8 cellular contexts compared by ENCODE assay signal in the genomic region with DNA sequence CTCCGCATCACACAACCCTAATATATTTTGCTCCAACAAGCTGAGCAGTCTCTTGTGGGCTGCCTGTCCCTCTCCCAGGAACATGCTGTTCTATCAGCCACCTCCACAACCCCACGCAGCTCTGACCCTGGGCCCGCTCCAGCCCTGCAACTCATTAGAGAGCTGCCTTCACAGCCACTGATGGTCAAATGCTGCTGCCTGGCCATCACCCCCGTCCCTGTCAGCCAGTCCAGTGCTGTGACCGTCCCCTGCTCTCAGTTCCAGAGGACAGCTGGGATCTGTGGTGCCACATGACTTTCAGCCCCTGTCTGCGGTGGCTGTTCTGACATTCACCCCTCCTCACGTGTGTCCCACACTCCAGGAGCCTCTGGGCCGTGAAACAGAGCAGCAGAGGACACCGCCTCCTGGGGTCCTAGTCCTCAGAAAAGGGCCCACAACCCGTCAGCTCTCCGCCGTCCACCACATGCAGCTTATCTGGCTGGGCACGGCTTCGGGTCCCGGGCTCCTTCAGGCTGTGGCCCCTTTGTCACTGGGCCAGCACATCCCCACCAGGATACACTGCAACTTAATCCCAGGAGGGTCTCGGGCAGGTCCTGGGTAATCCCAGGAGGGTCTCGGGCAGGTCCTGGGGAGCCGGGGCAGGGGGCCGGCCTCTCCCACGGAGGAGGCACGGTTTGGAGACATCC. TPM values are rescaled to one million over a fixed set of nuclear protein-coding genes. Genes with fewer than 3 reads are reported as not detected.
DNase-seq lines count a peak whose midpoint lies in the region; ATAC-seq, FAIRE-seq and TF ChIP-seq lines count a peak whose summit lies in the region.

No MANE protein-coding gene starts in this region.

- 83% methylated on average over 13 of the region's 21 CpGs for WGBS in mammary epithelial cell (ENCODE audit: low coverage, missing lambda C conversion rate)

- intact Hi-C loops in MCF 10A (cut with micrococcal nuclease) (no loop called here), mammary epithelial cell (cut with micrococcal nuclease) (loop anchor here (5.0 kb wide), 1 partner anchor 689 kb away; no protein-coding TSS in a partner anchor), endothelial cell of umbilical vein (cut with micrococcal nuclease) (no loop called here)
- intact Hi-C loops in naive thymus-derived CD4-positive, alpha-beta T cell (cut with micrococcal nuclease) = loop anchor here in 1 of 2 donors (5.0 kb wide), 1 partner anchor 259 kb away; no protein-coding TSS in a partner anchor

- H3K79me2 ChIP-seq in mammary epithelial cell (ENCODE audit: insufficient read depth, low read length) = no peaks in the 10 kb centered on the region
- H3K79me2 ChIP-seq in endothelial cell of umbilical vein (ENCODE audit: control insufficient read depth, insufficient read depth, low read length) = no peaks in the 10 kb centered on the region

- FAIRE-seq in endothelial cell of umbilical vein (lab: Jason Lieb, UNC) (no peak), urothelium cell line (lab: Jason Lieb, UNC) (peak; percentile 30)

- H3K9ac ChIP-seq in mammary epithelial cell (ENCODE audit: insufficient read depth, low read length) = no peak overlapping the region
- no peak overlapping the region for H3K9ac ChIP-seq in endothelial cell of umbilical vein (replicated peaks; ENCODE audit: extremely low read depth, insufficient read depth, low read length)

- no peak for TF ChIP-seq POLR2A in endothelial cell of umbilical vein (IDR thresholded peaks at IDR 0.05; ENCODE audit: low read depth, low read length)

- H3K4me2 ChIP-seq in mammary epithelial cell (ENCODE audit: insufficient read depth, low read depth, low read length) (no peak overlapping the region), endothelial cell of umbilical vein (ENCODE audit: insufficient read depth, low read length) (no peak overlapping the region)

- TF ChIP-seq CTCF in MCF 10A (IDR thresholded peaks at IDR 0.05; ENCODE audit: unreplicated experiment) (no peak), mammary epithelial cell (conservative IDR thresholded peaks at IDR 0.05 in 1 of 2, IDR thresholded peaks at IDR 0.05 in 1 of 2; ENCODE audit: extremely low read depth in 1 of 2, insufficient read depth in 1 of 2, low read depth in 1 of 2, low read length in 2 of 2) (no peak), endothelial cell of umbilical vein (IDR thresholded peaks at IDR 0.05; ENCODE audit: extremely low read depth in 1 of 2, insufficient read depth in 1 of 2, low read depth in 1 of 2, low read length in 2 of 2) (no peak)

- no peak overlapping the region for H3K27ac ChIP-seq in mammary epithelial cell (ENCODE audit: insufficient read depth, low read depth, low read length)
- peak overlapping the region; percentile 78 for H3K27ac ChIP-seq in endothelial cell of umbilical vein (ENCODE audit: insufficient read depth, low read depth, low read length)
- H3K27ac ChIP-seq in naive thymus-derived CD4-positive, alpha-beta T cell (ENCODE audit: low read depth, low read length) = peak overlapping the region; percentile 99

- no peak for ATAC-seq in naive thymus-derived CD4-positive, alpha-beta T cell
- ATAC-seq in HG02678 (IDR thresholded peaks at IDR 0.05; ENCODE audit: unreplicated experiment) = no peak

- CTCF ChIA-PET in MCF 10A (lab: Yijun Ruan, JAX) = interaction anchor here (0.5 to 1.6 kb wide), 5 partner anchors 15 to 97 kb away, joined by 3 to 4 read pairs (median 3); no protein-coding TSS in a partner anchor
- CTCF ChIA-PET in mammary epithelial cell (lab: Charles Lee; ENCODE audit: low non-redundant PET) = interaction anchor here (1.5 kb wide), 1 partner anchor 97 kb away, joined by 9 read pairs; no protein-coding TSS in a partner anchor
- CTCF ChIA-PET in endothelial cell of umbilical vein (lab: Charles Lee) = interaction anchor here (1.1 to 2.5 kb wide), 3 partner anchors 29 to 97 kb away, joined by 4 to 26 read pairs (median 4); no protein-coding TSS in a partner anchor
- CTCF ChIA-PET in naive thymus-derived CD4-positive, alpha-beta T cell (lab: Charles Lee) = interaction anchor here (0.7 to 1.4 kb wide), 5 partner anchors 28 to 97 kb away, joined by 3 to 6 read pairs (median 3); no protein-coding TSS in a partner anchor

- H2AFZ ChIP-seq in mammary epithelial cell (ENCODE audit: low read depth, low read length) (no peak overlapping the region), endothelial cell of umbilical vein (ENCODE audit: low read depth, low read length) (no peak overlapping the region)

- H4K20me1 ChIP-seq in mammary epithelial cell (ENCODE audit: insufficient read depth, low read length) (no peaks in the 10 kb centered on the region), endothelial cell of umbilical vein (replicated peaks; ENCODE audit: control insufficient read depth, extremely low read depth, insufficient read depth, low read length) (no peaks in the 10 kb centered on the region)

- no peak overlapping the region for H3K4me3 ChIP-seq in mammary epithelial cell (replicated peaks in 1 of 3; ENCODE audit: insufficient read depth in 1 of 3, low read depth in 2 of 3, low read length in 3 of 3)
- H3K4me3 ChIP-seq in endothelial cell of umbilical vein (replicated peaks in 1 of 3; ENCODE audit: insufficient read depth in 1 of 3, low read depth in 1 of 3, low read length in 3 of 3) = no peak overlapping the region
- no peak overlapping the region for H3K4me3 ChIP-seq in naive thymus-derived CD4-positive, alpha-beta T cell (ENCODE audit: low read length)

- H3K36me3 Mint-ChIP-seq in MCF 10A (ENCODE audit: insufficient read depth, unreplicated experiment) = peaks cover 9% of the 10 kb centered on the region
- H3K36me3 Mint-ChIP-seq in naive thymus-derived CD4-positive, alpha-beta T cell = peaks cover 0 to 2% (median 0%) of the 10 kb centered on the region in 5 donors

- DNase-seq in MCF 10A (ENCODE audit: unreplicated experiment) (no peak), mammary epithelial cell (no peak), endothelial cell of umbilical vein (ENCODE audit: low read depth, low spot score) (no peak), urothelium cell line (ENCODE audit: low spot score) (no peak), HuH-7.5 (ENCODE audit: low spot score) (no peak), NCI-H345 (lab: John Stamatoyannopoulos, UW) (no peak)
- DNase-seq in naive thymus-derived CD4-positive, alpha-beta T cell = no peak

- BruUV-seq in MCF 10A (replicated peaks; lab: Mats Ljungman, UMichigan) (no TSS peak), mammary epithelial cell (replicated peaks; lab: Mats Ljungman, UMichigan) (no TSS peak), endothelial cell of umbilical vein (replicated peaks; lab: Mats Ljungman, UMichigan) (no TSS peak)

- no peaks in the 10 kb centered on the region for H3K9me1 ChIP-seq in endothelial cell of umbilical vein (replicated peaks; ENCODE audit: control insufficient read depth, extremely low read depth, insufficient read depth, low read length)

- dilution Hi-C loops in mammary epithelial cell (cut with HindIII; ENCODE audit: low sequenced_read_pairs) = no loop called here
- dilution Hi-C loops in endothelial cell of umbilical vein (cut with MboI; ENCODE audit: extremely low pct_ligation_motif_present, low sequenced_read_pairs) = no loop called here

- H3K9me3 Mint-ChIP-seq in MCF 10A (ENCODE audit: unreplicated experiment) = no peaks in the 10 kb centered on the region
- no peaks in the 10 kb centered on the region for H3K9me3 Mint-ChIP-seq in naive thymus-derived CD4-positive, alpha-beta T cell

- POLR2A ChIA-PET in MCF 10A (lab: Yijun Ruan, JAX) = interaction anchor here (0.6 to 5.0 kb wide), 5 partner anchors 17 to 94 kb away, joined by 3 to 65 read pairs (median 4); partner anchors contain the start of gene PIM3
- POLR2A ChIA-PET in endothelial cell of umbilical vein (lab: Charles Lee) = interaction anchor here (1.4 kb wide), 1 partner anchor 29 kb away, joined by 3 read pairs; no protein-coding TSS in a partner anchor
- POLR2A ChIA-PET in naive thymus-derived CD4-positive, alpha-beta T cell (lab: Charles Lee) = interaction anchor here (0.6 to 4.7 kb wide), 5 partner anchors 28 to 214 kb away, joined by 3 to 27 read pairs (median 3); partner anchors contain the start of gene PIM3

- H3K27ac Mint-ChIP-seq in MCF 10A (ENCODE audit: low read depth, unreplicated experiment) = peak overlapping the region; percentile 46
- H3K27ac Mint-ChIP-seq in naive thymus-derived CD4-positive, alpha-beta T cell = peak overlapping the region; percentile 76 to 93 (median 90)

- in situ Hi-C loops in mammary epithelial cell (cut with MboI; ENCODE audit: low sequenced_read_pairs in 2 of 2) = loop anchor here (5.0 to 25.0 kb wide), 2 partner anchors 99 to 279 kb away; partner anchors contain the start of gene SELENOO (in 1 of the 2)

- H3K4me3 Mint-ChIP-seq in MCF 10A (ENCODE audit: unreplicated experiment) = no peak overlapping the region
- H3K4me3 Mint-ChIP-seq in naive thymus-derived CD4-positive, alpha-beta T cell = peak overlapping the region in 9 of 10 donors; percentile 7 to 79 (median 61)

- H3K27me3 ChIP-seq in mammary epithelial cell (ENCODE audit: insufficient read depth, low read length) (no peaks in the 10 kb centered on the region), endothelial cell of umbilical vein (ENCODE audit: control insufficient read depth in 2 of 2, insufficient read depth in 2 of 2, low read length in 2 of 2) (no peaks in the 10 kb centered on the region)
- H3K27me3 ChIP-seq in naive thymus-derived CD4-positive, alpha-beta T cell (ENCODE audit: control insufficient read depth in 2 of 2, insufficient read depth in 2 of 2, low read length in 2 of 2) = no peaks in the 10 kb centered on the region

- H3K36me3 ChIP-seq in mammary epithelial cell (ENCODE audit: insufficient read depth, low read length) (no peaks in the 10 kb centered on the region), endothelial cell of umbilical vein (ENCODE audit: control insufficient read depth in 2 of 2, extremely low read depth in 1 of 2, insufficient read depth in 2 of 2, low read length in 2 of 2) (no peaks in the 10 kb centered on the region)
- H3K36me3 ChIP-seq in naive thymus-derived CD4-positive, alpha-beta T cell (ENCODE audit: control insufficient read depth in 2 of 3, insufficient read depth in 3 of 3, low read length in 3 of 3) = no peaks in the 10 kb centered on the region

- H3K27me3 Mint-ChIP-seq in MCF 10A (ENCODE audit: insufficient read depth, unreplicated experiment) = no peaks in the 10 kb centered on the region
- H3K27me3 Mint-ChIP-seq in naive thymus-derived CD4-positive, alpha-beta T cell = no peaks in the 10 kb centered on the region

- no peaks in the 10 kb centered on the region for H3K9me3 ChIP-seq in mammary epithelial cell (replicated peaks; ENCODE audit: insufficient read depth, low read length)
- no peaks in the 10 kb centered on the region for H3K9me3 ChIP-seq in endothelial cell of umbilical vein (replicated peaks; ENCODE audit: control insufficient read depth, insufficient read depth, low read length)
- no peaks in the 10 kb centered on the region for H3K9me3 ChIP-seq in naive thymus-derived CD4-positive, alpha-beta T cell (ENCODE audit: control insufficient read depth in 2 of 3, low read length in 3 of 3)

- H3K4me1 Mint-ChIP-seq in MCF 10A (ENCODE audit: insufficient read depth, unreplicated experiment) = peaks cover 16% of the 10 kb centered on the region
- peaks cover 8 to 43% (median 30%) of the 10 kb centered on the region in 7 donors for H3K4me1 Mint-ChIP-seq in naive thymus-derived CD4-positive, alpha-beta T cell

- H3K4me1 ChIP-seq in mammary epithelial cell (ENCODE audit: insufficient read depth, low read length) (peaks cover 18% of the 10 kb centered on the region), endothelial cell of umbilical vein (ENCODE audit: control insufficient read depth, extremely low read depth, insufficient read depth, low read length) (peaks cover 61% of the 10 kb centered on the region)
- peaks cover 12 to 35% of the 10 kb centered on the region in 2 donors for H3K4me1 ChIP-seq in naive thymus-derived CD4-positive, alpha-beta T cell (ENCODE audit: control insufficient read depth in 2 of 2, insufficient read depth in 2 of 2, low read length in 2 of 2)

RNA-seq across cellular contexts. Expression of gene CRELD2, which starts 14.9 kb away (rescaled TPM):
- total RNA-seq in MCF 10A (2022) (70.7 and 107 TPM in 2 replicates), mammary epithelial cell (10 to 100 TPM; 26.5 to 51.5 TPM), endothelial cell of umbilical vein (69.5 and 71.0 TPM in 2 replicates)
- polyA plus RNA-seq in mammary epithelial cell (63.8 TPM), endothelial cell of umbilical vein (75.7 and 86.3 TPM in 2 replicates)
- polyA minus RNA-seq in mammary epithelial cell (22.6 TPM), endothelial cell of umbilical vein (19.8 and 23.7 TPM in 2 replicates)
- 77.1 and 90.2 TPM in 2 replicates for polyA plus RNA-seq in endothelial cell of umbilical vein (2011; cell fraction: cytosol; rRNA removed)
- 87.3 and 95.6 TPM in 2 replicates for polyA plus RNA-seq in endothelial cell of umbilical vein (2011; cell fraction: nucleus; rRNA removed)
- 38.5 and 50.8 TPM in 2 replicates for polyA plus RNA-seq in endothelial cell of umbilical vein (2012)
- 11.5 TPM for polyA minus RNA-seq in endothelial cell of umbilical vein (2011; cell fraction: cytosol; rRNA and poly(A)+ RNA removed)
- 8.4 and 13.7 TPM in 2 replicates for polyA minus RNA-seq in endothelial cell of umbilical vein (2011; cell fraction: nucleus; rRNA and poly(A)+ RNA removed)
- 10 to 100 TPM; 19.7 to 80.9 (median 28.5) TPM for total RNA-seq in naive thymus-derived CD4-positive, alpha-beta T cell
- polyA plus RNA-seq in naive thymus-derived CD4-positive, alpha-beta T cell = 10 to 100 TPM; 37.3 to 39.1 TPM

RNA-seq across cellular contexts. Expression of gene ALG12, which starts 15.1 kb away (rescaled TPM):
- 16.6 and 18.2 TPM in 2 replicates for total RNA-seq in MCF 10A (2022)
- total RNA-seq in mammary epithelial cell = 10 to 100 TPM; 19.0 to 19.9 TPM
- 12.6 TPM for polyA plus RNA-seq in mammary epithelial cell
- polyA minus RNA-seq in mammary epithelial cell = 3.8 TPM
- 14.6 and 20.9 TPM in 2 replicates for total RNA-seq in endothelial cell of umbilical vein
- polyA plus RNA-seq in endothelial cell of umbilical vein = 16.7 and 18.0 TPM in 2 replicates
- polyA plus RNA-seq in endothelial cell of umbilical vein (2011; cell fraction: cytosol; rRNA removed) = 10.5 and 14.0 TPM in 2 replicates
- polyA plus RNA-seq in endothelial cell of umbilical vein (2011; cell fraction: nucleus; rRNA removed) = 13.3 and 16.6 TPM in 2 replicates
- polyA plus RNA-seq in endothelial cell of umbilical vein (2012) = 11.1 and 15.5 TPM in 2 replicates
- polyA minus RNA-seq in endothelial cell of umbilical vein = 9.5 and 10.6 TPM in 2 replicates
- polyA minus RNA-seq in endothelial cell of umbilical vein (2011; cell fraction: cytosol; rRNA and poly(A)+ RNA removed) = 2.9 TPM
- polyA minus RNA-seq in endothelial cell of umbilical vein (2011; cell fraction: nucleus; rRNA and poly(A)+ RNA removed) = 3.8 and 3.9 TPM in 2 replicates
- total RNA-seq in naive thymus-derived CD4-positive, alpha-beta T cell = 10 to 100 TPM; 16.2 to 22.4 (median 19.5) TPM
- 10 to 100 TPM; 10.4 to 21.2 TPM for polyA plus RNA-seq in naive thymus-derived CD4-positive, alpha-beta T cell

RNA-seq across cellular contexts. Expression of gene PIM3, which starts 27.2 kb away (rescaled TPM):
- total RNA-seq in MCF 10A (2022) = 56.3 and 73.5 TPM in 2 replicates
- 10 to 100 TPM; 26.6 to 68.7 TPM for total RNA-seq in mammary epithelial cell
- polyA plus RNA-seq in mammary epithelial cell = 11.1 TPM
- 6.3 TPM for polyA minus RNA-seq in mammary epithelial cell
- total RNA-seq in endothelial cell of umbilical vein = 185 and 219 TPM in 2 replicates
- polyA plus RNA-seq in endothelial cell of umbilical vein = 131 and 172 TPM in 2 replicates
- 57.5 and 89.5 TPM in 2 replicates for polyA plus RNA-seq in endothelial cell of umbilical vein (2011; cell fraction: cytosol; rRNA removed)
- 94.6 and 107 TPM in 2 replicates for polyA plus RNA-seq in endothelial cell of umbilical vein (2011; cell fraction: nucleus; rRNA removed)
- polyA plus RNA-seq in endothelial cell of umbilical vein (2012) = 42.1 and 86.7 TPM in 2 replicates
- 33.9 and 43.9 TPM in 2 replicates for polyA minus RNA-seq in endothelial cell of umbilical vein
- 25.2 TPM for polyA minus RNA-seq in endothelial cell of umbilical vein (2011; cell fraction: cytosol; rRNA and poly(A)+ RNA removed)
- polyA minus RNA-seq in endothelial cell of umbilical vein (2011; cell fraction: nucleus; rRNA and poly(A)+ RNA removed) = 23.0 and 58.6 TPM in 2 replicates
- total RNA-seq in naive thymus-derived CD4-positive, alpha-beta T cell = 100 to 1,000 TPM in 2 of 5 experiments, 10 to 100 TPM in 3; 44.4 to 164 (median 78.3) TPM
- polyA plus RNA-seq in naive thymus-derived CD4-positive, alpha-beta T cell = 10 to 100 TPM; 21.3 to 38.8 TPM
